ENCODE assay signal across 15 cellular contexts in genomic region chr11:117606211-117606610, GRCh38.
A peak's percentile ranks its signal among the peaks of the same experiment; 100 is the strongest.
DNase-seq lines count a peak whose midpoint lies in the region; ATAC-seq and TF ChIP-seq lines count a peak whose summit lies in the region.
"Had no signal": no experiment of that assay in that cellular context is flagged by ENCODE, and none has a peak within 500 bp of the region (broad histone marks: within the 10 kb centered on the region; RNA-seq: fewer than 3 reads in every experiment).

No MANE protein-coding gene starts in this region.

- peak overlapping the region; percentile 29 for H3K4me2 ChIP-seq in BLaER1

- H3K4me3 ChIP-seq in BLaER1 (no peak overlapping the region), GM12864 (ENCODE audit: low read depth, low read length) (no peak overlapping the region)
- H3K4me3 ChIP-seq: suprapubic skin had no signal

- DNase-seq in GM12864 (ENCODE audit: low read depth) (peak; percentile 18), NCI-H774 (lab: John Stamatoyannopoulos, UW) (peak; percentile 11), HCEC 1CT (no peak), DMS 273 (lab: John Stamatoyannopoulos, UW; ENCODE audit: unreplicated experiment) (no peak), DMS79 (lab: John Stamatoyannopoulos, UW) (no peak)
- DNase-seq: anterior cingulate cortex, NCI-H1092, NCI-H510A, RPMI8226 had no signal

- no peaks in the 10 kb centered on the region for H4K20me1 ChIP-seq in BLaER1

- H3K9me3 ChIP-seq in BLaER1: no peaks in the 10 kb centered on the region
- H3K9me3 ChIP-seq: neutrophil, suprapubic skin had no signal

- peaks cover 9% of the 10 kb centered on the region for H3K4me1 ChIP-seq in BLaER1
- H3K4me1 ChIP-seq: suprapubic skin had no signal

- ATAC-seq in GM21381 (IDR thresholded peaks at IDR 0.05; ENCODE audit: unreplicated experiment) (peak; percentile 65), HG03135 (IDR thresholded peaks at IDR 0.05; ENCODE audit: unreplicated experiment) (no peak)

- H3K27me3 ChIP-seq in BLaER1: no peaks in the 10 kb centered on the region

- TF ChIP-seq CTCF in GM12864 (IDR thresholded peaks at IDR 0.05; ENCODE audit: low read depth, low read length, missing control alignments): no peak

- no peaks in the 10 kb centered on the region for H3K36me3 ChIP-seq in BLaER1
- H3K36me3 ChIP-seq: neutrophil, suprapubic skin had no signal

- H3K27ac ChIP-seq in BLaER1: no peak overlapping the region
- H3K27ac ChIP-seq: C4-2B, neutrophil, suprapubic skin had no signal

- H3K9ac ChIP-seq in BLaER1: no peak overlapping the region

Comparison
In these comparisons a context has a peak if more than half of its experiments do, and no peak if none do; other contexts are left out.
1. DNase-seq: peak in GM12864 (single experiment) and NCI-H774 (single experiment); none in HCEC 1CT (single experiment), DMS 273 (single experiment) and DMS79 (single experiment).